In the genomic region with DNA sequence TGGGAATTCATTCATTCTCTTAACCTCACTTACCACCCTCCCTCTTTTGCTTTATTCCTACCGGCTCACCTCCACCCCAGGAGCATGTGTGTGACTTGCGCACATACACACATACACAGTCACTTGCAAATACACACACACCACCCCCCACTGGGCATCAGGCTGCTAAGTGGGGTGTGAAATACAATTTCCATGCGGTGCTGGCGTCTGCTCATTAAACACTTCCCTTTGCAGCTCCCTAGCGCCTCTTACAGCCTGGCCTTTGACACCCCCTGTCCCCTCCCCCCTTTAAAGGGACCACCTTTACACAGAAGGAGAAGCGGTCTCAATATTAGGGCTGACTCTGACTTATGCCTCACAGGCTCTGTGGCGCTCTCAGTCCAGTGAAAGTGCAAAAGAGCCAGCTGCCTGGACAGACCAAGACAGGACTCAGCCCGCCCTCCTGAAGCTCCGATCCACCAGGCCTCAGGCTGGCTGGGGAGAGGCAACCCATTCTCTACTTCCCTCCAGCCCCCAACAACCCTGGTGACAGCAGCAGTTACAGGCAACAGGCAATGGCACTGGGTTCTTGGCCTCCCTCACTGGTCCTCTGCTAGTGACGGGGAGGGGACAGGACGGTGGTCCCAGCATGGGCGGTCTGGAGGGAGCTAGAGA, we compare ENCODE assay signal across 25 cellular contexts. TPM values are rescaled to one million over a fixed set of nuclear protein-coding genes. Genes with fewer than 3 reads are reported as not detected.
DNase-seq lines count a peak whose midpoint lies in the region.
"Had no signal": no experiment of that assay in that cellular context is flagged by ENCODE, and none has a peak within 500 bp of the region (broad histone marks: within the 10 kb centered on the region; RNA-seq: fewer than 3 reads in every experiment).

No MANE protein-coding gene starts in this region.

- intact Hi-C loops in posterior vena cava (cut with DNase I) = no loop called here
- intact Hi-C loops in cardiac septum (cut with DNase I) = no loop called here

- DNase-seq in NCI-H524 (lab: John Stamatoyannopoulos, UW) = peak; percentile 33 to 40
- DNase-seq in NCI-H524 treated with DMSO at 0.1 percent for 48 hours (lab: John Stamatoyannopoulos, UW) = no peak
- DNase-seq in NCI-H1694 (lab: John Stamatoyannopoulos, UW) = peak; percentile 79
- peak; percentile 83 for DNase-seq in cerebellar cortex (ENCODE audit: low spot score)
- peak; percentile 72 for DNase-seq in posterior vena cava (ENCODE audit: low spot score)
- DNase-seq in cardiac septum (ENCODE audit: low spot score) = no peak
- DNase-seq in middle frontal gyrus (ENCODE audit: extremely low spot score, low spot score) = no peak
- no peak for DNase-seq in activated gamma-delta T cell (lab: John Stamatoyannopoulos, UW)
- DNase-seq: activated CD4-positive, alpha-beta T cell treated with anti-CD3 and anti-CD28 coated beads, Interleukin-2, amount 50 U/mL, for 4 hours; activated naive CD4-positive, alpha-beta T cell treated with anti-CD3 and anti-CD28 coated beads, Interleukin-2, amount 10 ng/mL, durations not matched to agents 7 days and 5 days; activated T-cell treated with anti-CD3 and anti-CD28 coated beads for 4 hours; DMS153; effector memory CD4-positive, alpha-beta T cell; kidney; MM.1S; NCI-H2029; stimulated activated CD4-positive, alpha-beta T cell treated with anti-CD3 and anti-CD28 coated beads, Interleukin-2, amount 100 ng/mL, for 24 hours; stimulated activated naive CD8-positive, alpha-beta T cell treated with anti-CD3 and anti-CD28 coated beads, Interleukin-15, Interleukin-2, amounts not matched to agents 100 U/mL and 50 U/mL, for 24 hours; T-helper 17 cell had no signal

RNA-seq across cellular contexts. Expression of a gene that starts 12.2 kb away (rescaled TPM):
- under 1 TPM; 0.24 to 0.74 TPM for total RNA-seq in posterior vena cava
- 1.3 TPM for total RNA-seq in cardiac septum
- total RNA-seq: SJSA1 had no signal

RNA-seq across cellular contexts. Expression of a gene that starts 52.0 kb away (rescaled TPM):
- total RNA-seq in posterior vena cava = not detected
- 0.30 TPM for total RNA-seq in cardiac septum
- total RNA-seq: esophagus muscularis mucosa; gastroesophageal sphincter; naive thymus-derived CD8-positive, alpha-beta T cell; Peyer's patch; SJSA1; skeletal muscle tissue; T-helper 17 cell had no signal

RNA-seq across cellular contexts. Expression of a gene that starts 52.3 kb away (rescaled TPM):
- total RNA-seq in posterior vena cava = 10 to 100 TPM; 26.3 to 39.3 TPM
- 39.1 TPM for total RNA-seq in cardiac septum

Comparison
In these comparisons a context has a peak if more than half of its experiments do, and no peak if none do; other contexts are left out.
1. DNase-seq: peak in NCI-H524 (2 of 2), NCI-H1694 (single experiment), cerebellar cortex (single experiment) and posterior vena cava (single experiment); none in NCI-H524 treated with DMSO at 0.1 percent for 48 hours (single experiment), cardiac septum (single experiment), middle frontal gyrus (single experiment) and activated gamma-delta T cell (single experiment).